ENCODE assay signal across 1 cellular context in genomic region chr2:27147935-27148334, GRCh38.
TF ChIP-seq lines count a peak whose summit lies in the region.

No MANE protein-coding gene starts in this region.

TF ChIP-seq in K562, 482 proteins besides CTCF, POLR2A, EP300 and RAD21 (continued from another document):
- TF ChIP-seq ZNF518B (CRISPR knock-in tag; IDR thresholded peaks at IDR 0.05) = no peak
- no peak for TF ChIP-seq SPI1 (IDR thresholded peaks at IDR 0.05; ENCODE audit: borderline replicate concordance, low read depth, low read length)
- TF ChIP-seq, protein P1, sequence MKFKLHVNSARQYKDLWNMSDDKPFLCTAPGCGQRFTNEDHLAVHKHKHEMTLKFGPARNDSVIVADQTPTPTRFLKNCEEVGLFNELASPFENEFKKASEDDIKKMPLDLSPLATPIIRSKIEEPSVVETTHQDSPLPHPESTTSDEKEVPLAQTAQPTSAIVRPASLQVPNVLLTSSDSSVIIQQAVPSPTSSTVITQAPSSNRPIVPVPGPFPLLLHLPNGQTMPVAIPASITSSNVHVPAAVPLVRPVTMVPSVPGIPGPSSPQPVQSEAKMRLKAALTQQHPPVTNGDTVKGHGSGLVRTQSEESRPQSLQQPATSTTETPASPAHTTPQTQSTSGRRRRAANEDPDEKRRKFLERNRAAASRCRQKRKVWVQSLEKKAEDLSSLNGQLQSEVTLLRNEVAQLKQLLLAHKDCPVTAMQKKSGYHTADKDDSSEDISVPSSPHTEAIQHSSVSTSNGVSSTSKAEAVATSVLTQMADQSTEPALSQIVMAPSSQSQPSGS (CRISPR knock-in tag; IDR thresholded peaks at IDR 0.05) = no peak
- TF ChIP-seq HMG20A (CRISPR knock-in tag; conservative IDR thresholded peaks at IDR 0.05) = no peak
- TF ChIP-seq, protein P2, sequence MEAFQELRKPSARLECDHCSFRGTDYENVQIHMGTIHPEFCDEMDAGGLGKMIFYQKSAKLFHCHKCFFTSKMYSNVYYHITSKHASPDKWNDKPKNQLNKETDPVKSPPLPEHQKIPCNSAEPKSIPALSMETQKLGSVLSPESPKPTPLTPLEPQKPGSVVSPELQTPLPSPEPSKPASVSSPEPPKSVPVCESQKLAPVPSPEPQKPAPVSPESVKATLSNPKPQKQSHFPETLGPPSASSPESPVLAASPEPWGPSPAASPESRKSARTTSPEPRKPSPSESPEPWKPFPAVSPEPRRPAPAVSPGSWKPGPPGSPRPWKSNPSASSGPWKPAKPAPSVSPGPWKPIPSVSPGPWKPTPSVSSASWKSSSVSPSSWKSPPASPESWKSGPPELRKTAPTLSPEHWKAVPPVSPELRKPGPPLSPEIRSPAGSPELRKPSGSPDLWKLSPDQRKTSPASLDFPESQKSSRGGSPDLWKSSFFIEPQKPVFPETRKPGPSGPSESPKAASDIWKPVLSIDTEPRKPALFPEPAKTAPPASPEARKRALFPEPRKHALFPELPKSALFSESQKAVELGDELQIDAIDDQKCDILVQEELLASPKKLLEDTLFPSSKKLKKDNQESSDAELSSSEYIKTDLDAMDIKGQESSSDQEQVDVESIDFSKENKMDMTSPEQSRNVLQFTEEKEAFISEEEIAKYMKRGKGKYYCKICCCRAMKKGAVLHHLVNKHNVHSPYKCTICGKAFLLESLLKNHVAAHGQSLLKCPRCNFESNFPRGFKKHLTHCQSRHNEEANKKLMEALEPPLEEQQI (IDR thresholded peaks at IDR 0.05) = no peak
- no peak for TF ChIP-seq GATAD2B (IDR thresholded peaks at IDR 0.05; ENCODE audit: borderline replicate concordance)
- no peak for TF ChIP-seq TEAD4 (IDR thresholded peaks at IDR 0.05; ENCODE audit: low read length)
- TF ChIP-seq TEAD4 (CRISPR knock-in tag; IDR thresholded peaks at IDR 0.05; ENCODE audit: borderline replicate concordance) = no peak
- TF ChIP-seq ARHGAP35 (IDR thresholded peaks at IDR 0.05; ENCODE audit: partially characterized antibody) = no peak
- no peak for TF ChIP-seq GTF2A2 (tag; IDR thresholded peaks at IDR 0.05)
- peak; percentile 26; the same call in 1 of the 2 replicates for TF ChIP-seq L3MBTL2 (IDR thresholded peaks at IDR 0.05)
- TF ChIP-seq FOXP1 (CRISPR knock-in tag; IDR thresholded peaks at IDR 0.05) = no peak
